ENCODE assay signal across 1 cellular context in the genomic region with DNA sequence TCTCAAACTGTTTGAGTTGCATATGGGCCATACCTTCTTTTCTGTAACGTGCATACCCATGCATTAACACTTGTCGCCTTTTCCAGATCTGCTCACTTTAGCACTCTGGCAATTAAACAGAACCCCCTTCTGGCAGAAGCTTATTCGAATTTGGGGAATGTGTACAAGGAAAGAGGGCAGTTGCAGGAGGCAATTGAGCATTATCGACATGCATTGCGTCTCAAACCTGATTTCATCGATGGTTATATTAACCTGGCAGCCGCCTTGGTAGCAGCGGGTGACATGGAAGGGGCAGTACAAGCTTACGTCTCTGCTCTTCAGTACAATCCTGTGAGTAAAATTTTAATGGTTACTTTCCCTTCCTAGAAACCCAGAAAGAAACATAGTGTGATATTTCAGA.
TF ChIP-seq lines count a peak whose summit lies in the region.

No MANE protein-coding gene starts in this region.

TF ChIP-seq in SK-N-SH, 30 proteins besides CTCF, POLR2A, EP300 and RAD21:
- TF ChIP-seq TEAD4 (IDR thresholded peaks at IDR 0.05; ENCODE audit: borderline replicate concordance, insufficient read depth) (no peak), POLR2AphosphoS5 (IDR thresholded peaks at IDR 0.05; ENCODE audit: low read depth, low read length) (no peak), RXRA (IDR thresholded peaks at IDR 0.05; ENCODE audit: borderline replicate concordance, low read depth) (no peak), TCF12 (IDR thresholded peaks at IDR 0.05) (no peak), EZH2phosphoT487 (IDR thresholded peaks at IDR 0.05; ENCODE audit: borderline replicate concordance, low read depth) (no peak), GABPA (IDR thresholded peaks at IDR 0.05; ENCODE audit: low read depth) (no peak), MEF2A (IDR thresholded peaks at IDR 0.05; ENCODE audit: borderline replicate concordance, low read depth) (no peak), NRF1 (IDR thresholded peaks at IDR 0.05; ENCODE audit: low read depth, low read length) (no peak), SMC3 (IDR thresholded peaks at IDR 0.05; ENCODE audit: low read depth, low read length) (no peak), GATA2 (CRISPR knock-in tag; IDR thresholded peaks at IDR 0.05) (no peak), RCOR1 (IDR thresholded peaks at IDR 0.05; ENCODE audit: low read length) (no peak), ELF1 (IDR thresholded peaks at IDR 0.05) (no peak), TAF1 (IDR thresholded peaks at IDR 0.05; ENCODE audit: borderline replicate concordance, low read depth, low read length) (no peak), SIN3A (IDR thresholded peaks at IDR 0.05; ENCODE audit: borderline replicate concordance, low read depth, low read length) (no peak), FOXJ3 (CRISPR knock-in tag; IDR thresholded peaks at IDR 0.05) (no peak), RFX5 (IDR thresholded peaks at IDR 0.05; ENCODE audit: low read length) (no peak)
- TF ChIP-seq, protein P1, sequence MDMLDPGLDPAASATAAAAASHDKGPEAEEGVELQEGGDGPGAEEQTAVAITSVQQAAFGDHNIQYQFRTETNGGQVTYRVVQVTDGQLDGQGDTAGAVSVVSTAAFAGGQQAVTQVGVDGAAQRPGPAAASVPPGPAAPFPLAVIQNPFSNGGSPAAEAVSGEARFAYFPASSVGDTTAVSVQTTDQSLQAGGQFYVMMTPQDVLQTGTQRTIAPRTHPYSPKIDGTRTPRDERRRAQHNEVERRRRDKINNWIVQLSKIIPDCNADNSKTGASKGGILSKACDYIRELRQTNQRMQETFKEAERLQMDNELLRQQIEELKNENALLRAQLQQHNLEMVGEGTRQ (IDR thresholded peaks at IDR 0.05; ENCODE audit: borderline replicate concordance, low read depth, low read length): no peak
TF ChIP-seq in SK-N-SH: peak in this region for 0.
